1 cellular context compared by ENCODE assay signal in genomic region chr19:18919086-18919894, GRCh38.
TF ChIP-seq lines count a peak whose summit lies in the region.

COPE (minus strand) TSS chr19:18919387; CDS start chr19:18919348, 39 bp downstream.
DDX49 (plus strand) TSS chr19:18919715; CDS start chr19:18919742, 27 bp downstream.

TF ChIP-seq in HEK293, 187 proteins besides CTCF, POLR2A, EP300 and RAD21 (continued from another document):
- no peak for TF ChIP-seq ZNF645 (tag by site-specific recombination; IDR thresholded peaks at IDR 0.05)
- no peak for TF ChIP-seq SP7 (tag by site-specific recombination; IDR thresholded peaks at IDR 0.05)
- no peak for TF ChIP-seq ZSCAN23 (tag by site-specific recombination; IDR thresholded peaks at IDR 0.05)
- TF ChIP-seq ZSCAN18 (tag by site-specific recombination; IDR thresholded peaks at IDR 0.05), result no peak
- no peak for TF ChIP-seq ZNF768 (tag by site-specific recombination; IDR thresholded peaks at IDR 0.05)
- no peak for TF ChIP-seq HOXA7 (CRISPR knock-in tag; IDR thresholded peaks at IDR 0.05; ENCODE audit: borderline replicate concordance)
- TF ChIP-seq ZSCAN16 (tag by site-specific recombination; IDR thresholded peaks at IDR 0.05), result no peak
- TF ChIP-seq ZNF514 (tag by site-specific recombination; IDR thresholded peaks at IDR 0.05), result no peak
- TF ChIP-seq ZNF473 (tag by site-specific recombination; IDR thresholded peaks at IDR 0.05), result no peak
- TF ChIP-seq ZNF629 (tag by site-specific recombination; IDR thresholded peaks at IDR 0.05), result peak; percentile 90
- TF ChIP-seq ZBTB11 (tag by site-specific recombination; conservative IDR thresholded peaks at IDR 0.05; ENCODE audit: low read depth), result peak; percentile 78
- TF ChIP-seq ZNF280C (tag by site-specific recombination; IDR thresholded peaks at IDR 0.05), result no peak
- 0 out of 2 replicates have a peak, but pooled peaks have one; percentile 30 for TF ChIP-seq KLF9 (tag by site-specific recombination; IDR thresholded peaks at IDR 0.05; ENCODE audit: low read depth)
- TF ChIP-seq ZNF335 (tag by site-specific recombination; conservative IDR thresholded peaks at IDR 0.05), result peak; percentile 32; the same call in 1 of the 2 replicates
- TF ChIP-seq ZNF548 (tag by site-specific recombination; IDR thresholded peaks at IDR 0.05), result no peak
- TF ChIP-seq ZNF76 (tag by site-specific recombination; IDR thresholded peaks at IDR 0.05; ENCODE audit: borderline replicate concordance, low read depth), result peak; percentile 98
- no peak for TF ChIP-seq TCF7L2 (IDR thresholded peaks at IDR 0.05; ENCODE audit: borderline replicate concordance, low read depth, low read length)
- TF ChIP-seq ZNF707 (tag by site-specific recombination; IDR thresholded peaks at IDR 0.05), result no peak
- peak; percentile 78 for TF ChIP-seq PRDM1 (tag by site-specific recombination; IDR thresholded peaks at IDR 0.05)
- TF ChIP-seq ZNF394 (tag by site-specific recombination; IDR thresholded peaks at IDR 0.05; ENCODE audit: borderline replicate concordance), result 0 out of 2 replicates have a peak, but pooled peaks have one; percentile 13
- no peak for TF ChIP-seq ZFP37 (tag by site-specific recombination; IDR thresholded peaks at IDR 0.05)
- TF ChIP-seq ZNF776 (tag by site-specific recombination; IDR thresholded peaks at IDR 0.05; ENCODE audit: borderline replicate concordance), result no peak
- TF ChIP-seq ZNF558 (tag by site-specific recombination; IDR thresholded peaks at IDR 0.05), result no peak
- TF ChIP-seq ZNF670 (tag by site-specific recombination; IDR thresholded peaks at IDR 0.05; ENCODE audit: low read depth), result no peak
- no peak for TF ChIP-seq ZNF148 (tag by site-specific recombination; IDR thresholded peaks at IDR 0.05; ENCODE audit: borderline replicate concordance)
- TF ChIP-seq ZBTB26 (tag by site-specific recombination; optimal IDR thresholded peaks at IDR 0.05), result peak; percentile 76
- no peak for TF ChIP-seq ZBTB49 (tag by site-specific recombination; IDR thresholded peaks at IDR 0.05; ENCODE audit: low read depth)
- no peak for TF ChIP-seq ZNF175 (tag by site-specific recombination; IDR thresholded peaks at IDR 0.05)
- TF ChIP-seq ZNF747 (tag by site-specific recombination; IDR thresholded peaks at IDR 0.05), result no peak
- peak; percentile 35; the same call in 1 of the 2 replicates for TF ChIP-seq ATF2 (tag by site-specific recombination; IDR thresholded peaks at IDR 0.05; ENCODE audit: low read depth)
- no peak for TF ChIP-seq ZNF354C (tag by site-specific recombination; IDR thresholded peaks at IDR 0.05; ENCODE audit: borderline replicate concordance, low read depth)
- no peak for TF ChIP-seq ZNF214 (tag by site-specific recombination; IDR thresholded peaks at IDR 0.05; ENCODE audit: borderline replicate concordance)
- no peak for TF ChIP-seq ZBTB6 (tag by site-specific recombination; IDR thresholded peaks at IDR 0.05)
TF ChIP-seq in HEK293: peak in this region for 38.
